8 cellular contexts compared by ENCODE assay signal in the genomic region with DNA sequence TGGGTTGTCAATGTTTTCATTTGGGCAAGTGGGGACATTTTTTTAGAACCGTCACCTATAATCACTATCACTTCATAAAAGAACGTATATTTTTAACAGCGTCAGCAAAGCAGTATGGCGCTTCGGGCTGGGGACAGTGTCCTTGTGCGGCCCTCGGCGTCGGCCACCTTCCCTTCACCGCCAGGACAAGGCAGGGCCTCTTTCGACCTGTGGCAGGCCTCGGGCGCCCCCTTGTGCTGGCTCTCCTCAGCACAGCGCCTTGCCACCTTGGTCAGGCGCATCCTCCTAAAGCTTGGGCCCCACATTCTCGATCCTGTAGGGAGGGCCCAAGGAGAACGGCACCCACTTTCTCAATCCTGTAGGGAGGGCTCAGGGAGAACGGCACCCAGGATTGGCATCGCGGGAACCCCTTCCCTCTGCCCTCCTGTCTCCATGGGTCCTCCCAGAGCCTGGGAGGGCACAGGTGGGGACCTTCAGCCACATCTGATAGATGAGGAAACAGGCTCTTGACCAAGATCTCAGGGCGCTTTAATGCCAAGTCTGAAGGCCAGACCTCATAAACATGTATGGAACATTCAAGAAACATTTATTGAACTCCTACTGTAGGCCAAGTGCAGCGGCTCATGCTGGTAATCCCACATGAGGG. TPM values are rescaled to one million over a fixed set of nuclear protein-coding genes. Genes with fewer than 3 reads are reported as not detected.
DNase-seq lines count a peak whose midpoint lies in the region; ATAC-seq, FAIRE-seq and TF ChIP-seq lines count a peak whose summit lies in the region.

No MANE protein-coding gene starts in this region.

- H3K4me1 ChIP-seq in small intestine (ENCODE audit: control insufficient read depth in 2 of 2, insufficient read depth in 1 of 2, low read depth in 1 of 2, low read length in 1 of 2): no peaks in the 10 kb centered on the region

- no peaks in the 10 kb centered on the region for H3K4me1 Mint-ChIP-seq in activated naive CD8-positive, alpha-beta T cell treated with anti-CD3 and anti-CD28 coated beads, Interleukin-2, amount 50 U/mL, for 24 hours

- no peaks in the 10 kb centered on the region for H3K9me3 Mint-ChIP-seq in activated naive CD8-positive, alpha-beta T cell treated with anti-CD3 and anti-CD28 coated beads, Interleukin-2, amount 50 U/mL, for 24 hours

- peak; percentile 98 for DNase-seq in DMS114 treated with DMSO at 0.1 percent for 48 hours (lab: John Stamatoyannopoulos, UW; ENCODE audit: unreplicated experiment)
- DNase-seq in HuH-7.5 (ENCODE audit: low spot score): peak; percentile 95
- DNase-seq in SKM-1 treated with dmso at 0.1 percent for 144 hours (lab: John Stamatoyannopoulos, UW; ENCODE audit: unreplicated experiment): peak; percentile 39
- peak; percentile 74 for DNase-seq in activated naive CD8-positive, alpha-beta T cell treated with anti-CD3 and anti-CD28 coated beads, Interleukin-2, amount 50 U/mL, for 24 hours
- DNase-seq in left ventricle myocardium superior: peak; percentile 90
- peak; percentile 58 for DNase-seq in small intestine
- DNase-seq in lower leg skin (ENCODE audit: low spot score in 2 of 2): no peak

- H3K27me3 Mint-ChIP-seq in activated naive CD8-positive, alpha-beta T cell treated with anti-CD3 and anti-CD28 coated beads, Interleukin-2, amount 50 U/mL, for 24 hours: peaks cover 8% of the 10 kb centered on the region

- H3K4me3 ChIP-seq in small intestine (ENCODE audit: low read depth in 1 of 2, low read length in 2 of 2) (no peak overlapping the region), lower leg skin (ENCODE audit: low read depth, poor library complexity, severe bottlenecking) (no peak overlapping the region)

- no peak overlapping the region for H3K27ac Mint-ChIP-seq in activated naive CD8-positive, alpha-beta T cell treated with anti-CD3 and anti-CD28 coated beads, Interleukin-2, amount 50 U/mL, for 24 hours

- ATAC-seq in activated naive CD8-positive, alpha-beta T cell treated with anti-CD3 and anti-CD28 coated beads, Interleukin-2, amount 50 U/mL, for 24 hours: no peak
- peak; percentile 93 for ATAC-seq in left ventricle myocardium superior
- no peak for ATAC-seq in GM21576 (IDR thresholded peaks at IDR 0.05; ENCODE audit: unreplicated experiment)

- intact Hi-C loops in left ventricle myocardium superior (cut with micrococcal nuclease): loop anchor here (2.0 to 10.0 kb wide), 2 partner anchors 273 to 507 kb away; no protein-coding TSS in a partner anchor
- intact Hi-C loops in lower leg skin (cut with DNase I; ENCODE audit: low total_unique reads): loop anchor here (5.0 to 10.0 kb wide), 2 partner anchors 274 to 507 kb away; no protein-coding TSS in a partner anchor

- no peaks in the 10 kb centered on the region for H3K36me3 ChIP-seq in small intestine (ENCODE audit: control insufficient read depth in 2 of 2, insufficient read depth in 2 of 2, low read length in 2 of 2)

- no peak for FAIRE-seq in small intestine (lab: Jason Lieb, UNC)

- TF ChIP-seq POLR2A in lower leg skin (IDR thresholded peaks at IDR 0.05): no peak

- no peak overlapping the region for H3K27ac ChIP-seq in small intestine (ENCODE audit: low read depth in 1 of 2, low read length in 1 of 2)

- H3K36me3 Mint-ChIP-seq in activated naive CD8-positive, alpha-beta T cell treated with anti-CD3 and anti-CD28 coated beads, Interleukin-2, amount 50 U/mL, for 24 hours (ENCODE audit: low read depth): no peaks in the 10 kb centered on the region

- WGBS in small intestine, 3 donors: 10 to 11% (median 11%) methylated on average over 22 of the region's 22 CpGs
- WGBS in lower leg skin, 2 donors: 22 to 23% methylated on average over 22 of the region's 22 CpGs

- no peaks in the 10 kb centered on the region for H3K27me3 ChIP-seq in small intestine (ENCODE audit: control insufficient read depth in 2 of 2, insufficient read depth in 2 of 2, low read length in 2 of 2)

- no peak overlapping the region for H3K4me3 Mint-ChIP-seq in activated naive CD8-positive, alpha-beta T cell treated with anti-CD3 and anti-CD28 coated beads, Interleukin-2, amount 50 U/mL, for 24 hours

- peak in 1 of 3 donors; percentile 51 for TF ChIP-seq CTCF in lower leg skin (IDR thresholded peaks at IDR 0.05)

- H3K9me3 ChIP-seq in small intestine (ENCODE audit: control insufficient read depth, low read depth): no peaks in the 10 kb centered on the region

RNA-seq across cellular contexts. Expression of a gene that starts 11.5 kb away (rescaled TPM):
- total RNA-seq in left ventricle myocardium superior (8.8 TPM), lower leg skin (10 to 100 TPM; 17.9 to 24.5 (median 21.0) TPM)
- 10 to 100 TPM; 29.5 to 32.7 (median 30.6) TPM for polyA plus RNA-seq in small intestine

Comparison
In these comparisons a context has a peak if more than half of its experiments do, and no peak if none do; other contexts are left out.
1. DNase-seq: peak in DMS114 treated with DMSO at 0.1 percent for 48 hours (single experiment), HuH-7.5 (single experiment), SKM-1 treated with dmso at 0.1 percent for 144 hours (single experiment), activated naive CD8-positive, alpha-beta T cell treated with anti-CD3 and anti-CD28 coated beads, Interleukin-2, amount 50 U/mL, for 24 hours (single experiment), left ventricle myocardium superior (single experiment) and small intestine (single experiment); none in lower leg skin (0 of 2).